Comparison of ENCODE assay signal across 19 cellular contexts in genomic region chr7:65968256-65969185, GRCh38.
"Had no signal": no experiment of that assay in that cellular context is flagged by ENCODE, and none has a peak within 500 bp of the region (broad histone marks: within the 10 kb centered on the region; RNA-seq: fewer than 3 reads in every experiment).

No MANE protein-coding gene starts in this region.

- H3K4me1 Mint-ChIP-seq: mesothelial cell of epicardium; naive thymus-derived CD8-positive, alpha-beta T cell; neural progenitor cell; WTC11 had no signal

- H3K9me3 ChIP-seq: breast epithelium had no signal

- H3K4me1 ChIP-seq: breast epithelium, neural progenitor cell had no signal

- H3K4me3 ChIP-seq: breast epithelium, lung, neural progenitor cell had no signal

- H3K27ac ChIP-seq: breast epithelium, neural progenitor cell had no signal

- H3K9me3 Mint-ChIP-seq: mesothelial cell of epicardium; naive thymus-derived CD8-positive, alpha-beta T cell; neural progenitor cell; WTC11 had no signal

- FAIRE-seq: keratinocyte had no signal

- H2AFZ ChIP-seq: neural progenitor cell had no signal

- H3K27me3 Mint-ChIP-seq: activated naive CD8-positive, alpha-beta T cell; naive thymus-derived CD8-positive, alpha-beta T cell; progenitor cell of endocrine pancreas had no signal

- H3K36me3 ChIP-seq: breast epithelium, neural progenitor cell had no signal

- H3K9ac ChIP-seq: neural progenitor cell had no signal

- H3K4me2 ChIP-seq: neural progenitor cell had no signal

- H3K4me3 Mint-ChIP-seq: activated naive CD8-positive, alpha-beta T cell; mesothelial cell of epicardium; naive thymus-derived CD8-positive, alpha-beta T cell; neural progenitor cell; WTC11 had no signal

- DNase-seq: activated CD8-positive, alpha-beta memory T cell treated with anti-CD3 and anti-CD28 coated beads for 24 hours; activated CD8-positive, alpha-beta memory T cell treated with anti-CD3 and anti-CD28 coated beads, Interleukin-2, amount 50 U/mL, for 4 hours; activated T-cell treated with anti-CD3 and anti-CD28 coated beads, Interleukin-2, amount 50 U/mL, for 48 hours; amniotic stem cell; effector CD4-positive, alpha-beta T cell; erythroblast; foreskin fibroblast; naive thymus-derived CD8-positive, alpha-beta T cell; stimulated activated CD4-positive, alpha-beta T cell treated with anti-CD3 and anti-CD28 coated beads, Interleukin-1b, Interleukin-23, amount 100 ng/mL, for 48 hours; stimulated activated naive CD4-positive, alpha-beta T cell; T1000 had no signal

- H3K27me3 ChIP-seq: breast epithelium, neural progenitor cell had no signal

- H3K27ac Mint-ChIP-seq: activated naive CD8-positive, alpha-beta T cell; mesothelial cell of epicardium; naive thymus-derived CD8-positive, alpha-beta T cell; neural progenitor cell; progenitor cell of endocrine pancreas; WTC11 had no signal
